In genomic region chr12:131862084-131862441, GRCh38 we compare ENCODE assay signal across 1 cellular context.
A peak's percentile ranks its signal among the peaks of the same experiment; 100 is the strongest.
TF ChIP-seq lines count a peak whose summit lies in the region.

No MANE protein-coding gene starts in this region.

TF ChIP-seq in HepG2, 621 proteins besides CTCF, POLR2A, EP300 and RAD21 (continued from another document and continues in another):
- TF ChIP-seq TRAFD1 (CRISPR knock-in tag; IDR thresholded peaks at IDR 0.05; ENCODE audit: borderline replicate concordance) (no peak), ZBTB34 (CRISPR knock-in tag; IDR thresholded peaks at IDR 0.05) (no peak), ZNF589 (CRISPR knock-in tag; conservative IDR thresholded peaks at IDR 0.05) (no peak), ZNF33B (CRISPR knock-in tag; IDR thresholded peaks at IDR 0.05) (no peak), ARNTL (CRISPR knock-in tag; IDR thresholded peaks at IDR 0.05) (peak; percentile 59; the same call in 1 of the 2 replicates), CEBPB (IDR thresholded peaks at IDR 0.05; ENCODE audit: borderline replicate concordance, low read depth, low read length) (no peak), MED13 (CRISPR knock-in tag; IDR thresholded peaks at IDR 0.05) (no peak), TEF (CRISPR knock-in tag; IDR thresholded peaks at IDR 0.05) (no peak), ZNF343 (CRISPR knock-in tag; IDR thresholded peaks at IDR 0.05) (no peak), TCF7 (IDR thresholded peaks at IDR 0.05; ENCODE audit: low read depth) (no peak), YEATS2 (CRISPR knock-in tag; IDR thresholded peaks at IDR 0.05; ENCODE audit: borderline replicate concordance) (no peak), ZNF367 (CRISPR knock-in tag; IDR thresholded peaks at IDR 0.05; ENCODE audit: borderline replicate concordance) (no peak), NFRKB (IDR thresholded peaks at IDR 0.05) (no peak), ZBTB42 (CRISPR knock-in tag; IDR thresholded peaks at IDR 0.05) (no peak), ZNF431 (CRISPR knock-in tag; IDR thresholded peaks at IDR 0.05; ENCODE audit: borderline replicate concordance, low read depth) (no peak), RCOR2 (CRISPR knock-in tag; IDR thresholded peaks at IDR 0.05) (peak; percentile 96), HOXA7 (CRISPR knock-in tag; IDR thresholded peaks at IDR 0.05) (no peak), ZNF543 (CRISPR knock-in tag; IDR thresholded peaks at IDR 0.05) (no peak), SALL2 (CRISPR knock-in tag; IDR thresholded peaks at IDR 0.05) (no peak), STAT6 (CRISPR knock-in tag; IDR thresholded peaks at IDR 0.05; ENCODE audit: borderline replicate concordance) (no peak), MIXL1 (CRISPR knock-in tag; IDR thresholded peaks at IDR 0.05) (no peak), NCOA2 (CRISPR knock-in tag; IDR thresholded peaks at IDR 0.05) (peak; percentile 59; the same call in 1 of the 2 replicates), HOMEZ (CRISPR knock-in tag; IDR thresholded peaks at IDR 0.05; ENCODE audit: low read depth) (no peak), ZNF780A (CRISPR knock-in tag; IDR thresholded peaks at IDR 0.05) (no peak), SP1 (IDR thresholded peaks at IDR 0.05) (no peak), SP1 (CRISPR knock-in tag; IDR thresholded peaks at IDR 0.05) (no peak), ZNF460 (CRISPR knock-in tag; IDR thresholded peaks at IDR 0.05; ENCODE audit: borderline replicate concordance) (no peak), KLF11 (CRISPR knock-in tag; IDR thresholded peaks at IDR 0.05) (no peak), ZNF850 (CRISPR knock-in tag; conservative IDR thresholded peaks at IDR 0.05) (no peak), CAMTA2 (CRISPR knock-in tag; IDR thresholded peaks at IDR 0.05; ENCODE audit: borderline replicate concordance) (0 out of 2 replicates have a peak, but pooled peaks have one; percentile 43)
- TF ChIP-seq, protein P1, sequence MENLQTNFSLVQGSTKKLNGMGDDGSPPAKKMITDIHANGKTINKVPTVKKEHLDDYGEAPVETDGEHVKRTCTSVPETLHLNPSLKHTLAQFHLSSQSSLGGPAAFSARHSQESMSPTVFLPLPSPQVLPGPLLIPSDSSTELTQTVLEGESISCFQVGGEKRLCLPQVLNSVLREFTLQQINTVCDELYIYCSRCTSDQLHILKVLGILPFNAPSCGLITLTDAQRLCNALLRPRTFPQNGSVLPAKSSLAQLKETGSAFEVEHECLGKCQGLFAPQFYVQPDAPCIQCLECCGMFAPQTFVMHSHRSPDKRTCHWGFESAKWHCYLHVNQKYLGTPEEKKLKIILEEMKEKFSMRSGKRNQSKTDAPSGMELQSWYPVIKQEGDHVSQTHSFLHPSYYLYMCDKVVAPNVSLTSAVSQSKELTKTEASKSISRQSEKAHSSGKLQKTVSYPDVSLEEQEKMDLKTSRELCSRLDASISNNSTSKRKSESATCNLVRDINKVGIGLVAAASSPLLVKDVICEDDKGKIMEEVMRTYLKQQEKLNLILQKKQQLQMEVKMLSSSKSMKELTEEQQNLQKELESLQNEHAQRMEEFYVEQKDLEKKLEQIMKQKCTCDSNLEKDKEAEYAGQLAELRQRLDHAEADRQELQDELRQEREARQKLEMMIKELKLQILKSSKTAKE (CRISPR knock-in tag; IDR thresholded peaks at IDR 0.05; ENCODE audit: borderline replicate concordance), result peak; percentile 79; the same call in 1 of the 2 replicates
- TF ChIP-seq, protein P2, sequence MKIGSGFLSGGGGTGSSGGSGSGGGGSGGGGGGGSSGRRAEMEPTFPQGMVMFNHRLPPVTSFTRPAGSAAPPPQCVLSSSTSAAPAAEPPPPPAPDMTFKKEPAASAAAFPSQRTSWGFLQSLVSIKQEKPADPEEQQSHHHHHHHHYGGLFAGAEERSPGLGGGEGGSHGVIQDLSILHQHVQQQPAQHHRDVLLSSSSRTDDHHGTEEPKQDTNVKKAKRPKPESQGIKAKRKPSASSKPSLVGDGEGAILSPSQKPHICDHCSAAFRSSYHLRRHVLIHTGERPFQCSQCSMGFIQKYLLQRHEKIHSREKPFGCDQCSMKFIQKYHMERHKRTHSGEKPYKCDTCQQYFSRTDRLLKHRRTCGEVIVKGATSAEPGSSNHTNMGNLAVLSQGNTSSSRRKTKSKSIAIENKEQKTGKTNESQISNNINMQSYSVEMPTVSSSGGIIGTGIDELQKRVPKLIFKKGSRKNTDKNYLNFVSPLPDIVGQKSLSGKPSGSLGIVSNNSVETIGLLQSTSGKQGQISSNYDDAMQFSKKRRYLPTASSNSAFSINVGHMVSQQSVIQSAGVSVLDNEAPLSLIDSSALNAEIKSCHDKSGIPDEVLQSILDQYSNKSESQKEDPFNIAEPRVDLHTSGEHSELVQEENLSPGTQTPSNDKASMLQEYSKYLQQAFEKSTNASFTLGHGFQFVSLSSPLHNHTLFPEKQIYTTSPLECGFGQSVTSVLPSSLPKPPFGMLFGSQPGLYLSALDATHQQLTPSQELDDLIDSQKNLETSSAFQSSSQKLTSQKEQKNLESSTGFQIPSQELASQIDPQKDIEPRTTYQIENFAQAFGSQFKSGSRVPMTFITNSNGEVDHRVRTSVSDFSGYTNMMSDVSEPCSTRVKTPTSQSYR (CRISPR knock-in tag; IDR thresholded peaks at IDR 0.05; ENCODE audit: borderline replicate concordance), result peak; percentile 56; the same call in 1 of the 2 replicates
- TF ChIP-seq, protein P3, sequence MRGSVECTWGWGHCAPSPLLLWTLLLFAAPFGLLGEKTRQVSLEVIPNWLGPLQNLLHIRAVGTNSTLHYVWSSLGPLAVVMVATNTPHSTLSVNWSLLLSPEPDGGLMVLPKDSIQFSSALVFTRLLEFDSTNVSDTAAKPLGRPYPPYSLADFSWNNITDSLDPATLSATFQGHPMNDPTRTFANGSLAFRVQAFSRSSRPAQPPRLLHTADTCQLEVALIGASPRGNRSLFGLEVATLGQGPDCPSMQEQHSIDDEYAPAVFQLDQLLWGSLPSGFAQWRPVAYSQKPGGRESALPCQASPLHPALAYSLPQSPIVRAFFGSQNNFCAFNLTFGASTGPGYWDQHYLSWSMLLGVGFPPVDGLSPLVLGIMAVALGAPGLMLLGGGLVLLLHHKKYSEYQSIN (CRISPR knock-in tag; IDR thresholded peaks at IDR 0.05; ENCODE audit: borderline replicate concordance), result no peak
- TF ChIP-seq, protein P4, sequence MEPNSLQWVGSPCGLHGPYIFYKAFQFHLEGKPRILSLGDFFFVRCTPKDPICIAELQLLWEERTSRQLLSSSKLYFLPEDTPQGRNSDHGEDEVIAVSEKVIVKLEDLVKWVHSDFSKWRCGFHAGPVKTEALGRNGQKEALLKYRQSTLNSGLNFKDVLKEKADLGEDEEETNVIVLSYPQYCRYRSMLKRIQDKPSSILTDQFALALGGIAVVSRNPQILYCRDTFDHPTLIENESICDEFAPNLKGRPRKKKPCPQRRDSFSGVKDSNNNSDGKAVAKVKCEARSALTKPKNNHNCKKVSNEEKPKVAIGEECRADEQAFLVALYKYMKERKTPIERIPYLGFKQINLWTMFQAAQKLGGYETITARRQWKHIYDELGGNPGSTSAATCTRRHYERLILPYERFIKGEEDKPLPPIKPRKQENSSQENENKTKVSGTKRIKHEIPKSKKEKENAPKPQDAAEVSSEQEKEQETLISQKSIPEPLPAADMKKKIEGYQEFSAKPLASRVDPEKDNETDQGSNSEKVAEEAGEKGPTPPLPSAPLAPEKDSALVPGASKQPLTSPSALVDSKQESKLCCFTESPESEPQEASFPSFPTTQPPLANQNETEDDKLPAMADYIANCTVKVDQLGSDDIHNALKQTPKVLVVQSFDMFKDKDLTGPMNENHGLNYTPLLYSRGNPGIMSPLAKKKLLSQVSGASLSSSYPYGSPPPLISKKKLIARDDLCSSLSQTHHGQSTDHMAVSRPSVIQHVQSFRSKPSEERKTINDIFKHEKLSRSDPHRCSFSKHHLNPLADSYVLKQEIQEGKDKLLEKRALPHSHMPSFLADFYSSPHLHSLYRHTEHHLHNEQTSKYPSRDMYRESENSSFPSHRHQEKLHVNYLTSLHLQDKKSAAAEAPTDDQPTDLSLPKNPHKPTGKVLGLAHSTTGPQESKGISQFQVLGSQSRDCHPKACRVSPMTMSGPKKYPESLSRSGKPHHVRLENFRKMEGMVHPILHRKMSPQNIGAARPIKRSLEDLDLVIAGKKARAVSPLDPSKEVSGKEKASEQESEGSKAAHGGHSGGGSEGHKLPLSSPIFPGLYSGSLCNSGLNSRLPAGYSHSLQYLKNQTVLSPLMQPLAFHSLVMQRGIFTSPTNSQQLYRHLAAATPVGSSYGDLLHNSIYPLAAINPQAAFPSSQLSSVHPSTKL (CRISPR knock-in tag; IDR thresholded peaks at IDR 0.05), result peak; percentile 68
- TF ChIP-seq, protein P5, sequence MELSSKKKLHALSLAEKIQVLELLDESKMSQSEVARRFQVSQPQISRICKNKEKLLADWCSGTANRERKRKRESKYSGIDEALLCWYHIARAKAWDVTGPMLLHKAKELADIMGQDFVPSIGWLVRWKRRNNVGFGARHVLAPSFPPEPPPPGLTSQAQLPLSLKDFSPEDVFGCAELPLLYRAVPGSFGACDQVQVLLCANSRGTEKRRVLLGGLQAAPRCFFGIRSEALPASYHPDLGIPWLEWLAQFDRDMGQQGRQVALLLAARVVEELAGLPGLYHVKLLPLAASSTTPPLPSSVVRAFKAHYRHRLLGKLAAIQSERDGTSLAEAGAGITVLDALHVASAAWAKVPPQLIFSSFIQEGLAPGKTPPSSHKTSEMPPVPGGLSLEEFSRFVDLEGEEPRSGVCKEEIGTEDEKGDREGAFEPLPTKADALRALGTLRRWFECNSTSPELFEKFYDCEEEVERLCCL (CRISPR knock-in tag; IDR thresholded peaks at IDR 0.05; ENCODE audit: borderline replicate concordance), result no peak
- TF ChIP-seq, protein P6, sequence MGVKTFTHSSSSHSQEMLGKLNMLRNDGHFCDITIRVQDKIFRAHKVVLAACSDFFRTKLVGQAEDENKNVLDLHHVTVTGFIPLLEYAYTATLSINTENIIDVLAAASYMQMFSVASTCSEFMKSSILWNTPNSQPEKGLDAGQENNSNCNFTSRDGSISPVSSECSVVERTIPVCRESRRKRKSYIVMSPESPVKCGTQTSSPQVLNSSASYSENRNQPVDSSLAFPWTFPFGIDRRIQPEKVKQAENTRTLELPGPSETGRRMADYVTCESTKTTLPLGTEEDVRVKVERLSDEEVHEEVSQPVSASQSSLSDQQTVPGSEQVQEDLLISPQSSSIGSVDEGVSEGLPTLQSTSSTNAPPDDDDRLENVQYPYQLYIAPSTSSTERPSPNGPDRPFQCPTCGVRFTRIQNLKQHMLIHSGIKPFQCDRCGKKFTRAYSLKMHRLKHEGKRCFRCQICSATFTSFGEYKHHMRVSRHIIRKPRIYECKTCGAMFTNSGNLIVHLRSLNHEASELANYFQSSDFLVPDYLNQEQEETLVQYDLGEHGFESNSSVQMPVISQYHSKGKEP (CRISPR knock-in tag; IDR thresholded peaks at IDR 0.05), result no peak
